In the genomic region with DNA sequence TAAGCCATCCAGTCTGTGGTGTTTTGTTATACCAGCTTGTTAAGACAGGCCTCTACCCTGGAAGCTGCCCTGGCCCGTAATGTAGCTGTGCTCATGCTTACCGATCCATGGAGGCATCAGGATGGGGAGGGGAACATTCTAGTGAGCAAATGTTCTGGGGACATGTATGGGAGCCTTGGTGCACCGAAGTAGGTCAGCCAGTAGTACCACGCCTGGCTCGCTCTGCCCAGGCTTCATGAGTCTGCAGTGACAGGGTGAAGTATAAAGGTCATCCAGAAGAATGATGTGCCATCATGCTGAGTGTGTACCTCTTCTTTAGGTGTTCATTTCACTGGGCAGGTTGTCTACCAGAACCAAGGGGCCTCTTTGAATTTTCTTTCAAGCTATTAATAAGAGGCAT, we compare ENCODE assay signal across 23 cellular contexts.
"Had no signal": no experiment of that assay in that cellular context is flagged by ENCODE, and none has a peak within 500 bp of the region (broad histone marks: within the 10 kb centered on the region; RNA-seq: fewer than 3 reads in every experiment).

No MANE protein-coding gene starts in this region.

- H3K9me3 Mint-ChIP-seq: activated naive CD4-positive, alpha-beta T cell treated with anti-CD3 and anti-CD28 coated beads, Interleukin-2, amount 10 ng/mL, durations not matched to agents 7 days and 5 days; activated naive CD8-positive, alpha-beta T cell treated with anti-CD3 and anti-CD28 coated beads, Interleukin-2, amount 50 U/mL, for 24 hours; activated T-cell treated with anti-CD3 and anti-CD28 coated beads, Interleukin-2, amount 50 U/mL, for 4 hours; endodermal cell; neural progenitor cell; stimulated activated naive CD8-positive, alpha-beta T cell treated with anti-CD3 and anti-CD28 coated beads, Interleukin-15, Interleukin-2, amounts not matched to agents 100 ng/mL and 50 ng/mL, for 24 hours; T-cell had no signal

- H3K27ac Mint-ChIP-seq: activated CD4-positive, alpha-beta T cell treated with anti-CD3 and anti-CD28 coated beads, Interleukin-2, amount 10 ng/mL, durations not matched to agents 7 days and 5 days; activated CD8-positive, alpha-beta T cell treated with anti-CD3 and anti-CD28 coated beads, Interleukin-2, amount 10 ng/mL, durations not matched to agents 7 days and 5 days; activated naive CD8-positive, alpha-beta T cell treated with anti-CD3 and anti-CD28 coated beads, Interleukin-2, amount 50 U/mL, for 24 hours; endodermal cell; naive thymus-derived CD4-positive, alpha-beta T cell; neural progenitor cell; stimulated activated naive CD8-positive, alpha-beta T cell treated with anti-CD3 and anti-CD28 coated beads, Interleukin-15, Interleukin-2, amounts not matched to agents 100 ng/mL and 50 ng/mL, for 24 hours; T-cell had no signal

- H3K36me3 ChIP-seq: left ventricle myocardium inferior, neural progenitor cell, prostate gland, suprapubic skin had no signal

- H3K4me3 ChIP-seq: left ventricle myocardium inferior, neural progenitor cell, prostate gland, suprapubic skin had no signal

- H3K36me3 Mint-ChIP-seq: brain, neural progenitor cell, T-cell had no signal

- ATAC-seq: activated CD8-positive, alpha-beta T cell treated with anti-CD3 and anti-CD28 coated beads, Interleukin-2, amount 10 ng/mL, durations not matched to agents 7 days and 5 days; activated naive CD8-positive, alpha-beta T cell treated with anti-CD3 and anti-CD28 coated beads, Interleukin-2, amount 50 U/mL, for 24 hours; activated T-cell treated with anti-CD3 and anti-CD28 coated beads, Interleukin-2, amount 50 U/mL, for 4 hours; naive thymus-derived CD4-positive, alpha-beta T cell; T-cell had no signal

- H3K27me3 Mint-ChIP-seq: activated CD4-positive, alpha-beta T cell treated with anti-CD3 and anti-CD28 coated beads, Interleukin-2, amount 10 ng/mL, durations not matched to agents 7 days and 5 days; activated naive CD4-positive, alpha-beta T cell treated with anti-CD3 and anti-CD28 coated beads, Interleukin-2, amount 10 ng/mL, durations not matched to agents 7 days and 5 days; brain; stimulated activated naive CD8-positive, alpha-beta T cell treated with anti-CD3 and anti-CD28 coated beads, Interleukin-15, Interleukin-2, amounts not matched to agents 100 ng/mL and 50 ng/mL, for 24 hours; T-cell had no signal

- H3K4me2 ChIP-seq: neural progenitor cell had no signal

- H3K4me1 Mint-ChIP-seq: brain, endodermal cell, neural progenitor cell had no signal

- H3K4me1 ChIP-seq: neural progenitor cell, prostate gland, suprapubic skin had no signal

- H2AFZ ChIP-seq: neural progenitor cell had no signal

- H3K27me3 ChIP-seq: neural progenitor cell had no signal

- H3K4me3 Mint-ChIP-seq: activated CD4-positive, alpha-beta T cell treated with anti-CD3 and anti-CD28 coated beads, Interleukin-2, amount 10 ng/mL, durations not matched to agents 7 days and 5 days; activated CD8-positive, alpha-beta T cell treated with anti-CD3 and anti-CD28 coated beads, Interleukin-2, amount 10 ng/mL, durations not matched to agents 7 days and 5 days; activated naive CD4-positive, alpha-beta T cell treated with anti-CD3 and anti-CD28 coated beads, Interleukin-2, amount 10 ng/mL, durations not matched to agents 7 days and 5 days; activated naive CD8-positive, alpha-beta T cell treated with anti-CD3 and anti-CD28 coated beads, Interleukin-2, amount 50 U/mL, for 24 hours; activated T-cell treated with anti-CD3 and anti-CD28 coated beads, Interleukin-2, amount 50 U/mL, for 4 hours; brain; endodermal cell; naive thymus-derived CD4-positive, alpha-beta T cell; neural progenitor cell; stimulated activated naive CD8-positive, alpha-beta T cell treated with anti-CD3 and anti-CD28 coated beads, Interleukin-15, Interleukin-2, amounts not matched to agents 100 ng/mL and 50 ng/mL, for 24 hours; T-cell had no signal

- H3K9me3 ChIP-seq: left ventricle myocardium inferior, prostate gland, suprapubic skin had no signal

- H3K27ac ChIP-seq: left ventricle myocardium inferior, neural progenitor cell, prostate gland, suprapubic skin had no signal

- DNase-seq: activated CD4-positive, alpha-beta T cell treated with anti-CD3 and anti-CD28 coated beads, Interleukin-2, amount 10 ng/mL, durations not matched to agents 7 days and 5 days; activated CD8-positive, alpha-beta T cell treated with anti-CD3 and anti-CD28 coated beads, Interleukin-2, amount 10 ng/mL, durations not matched to agents 7 days and 5 days; activated effector memory CD4-positive, alpha-beta T cell treated with Interleukin-2 at 50 U/mL for 16 hours; activated naive CD4-positive, alpha-beta T cell treated with anti-CD3 and anti-CD28 coated beads, Interleukin-2, amount 10 ng/mL, durations not matched to agents 7 days and 5 days; activated naive CD8-positive, alpha-beta T cell treated with anti-CD3 and anti-CD28 coated beads, Interleukin-2, amount 50 U/mL, for 24 hours; activated T-cell treated with anti-CD3 and anti-CD28 coated beads, Interleukin-2, amount 50 U/mL, for 4 hours; anterior cingulate cortex; caudate nucleus; endodermal cell; erythroblast; foreskin melanocyte; kidney; left ventricle myocardium inferior; naive thymus-derived CD4-positive, alpha-beta T cell; right cardiac atrium; stimulated activated CD4-positive, alpha-beta T cell treated with anti-CD3 and anti-CD28 coated beads, Interleukin-2, amount 100 ng/mL, for 24 hours; T-cell; T-helper 9 cell had no signal

- H3K9ac ChIP-seq: neural progenitor cell had no signal
